Comparison of ENCODE assay signal across 11 cellular contexts in the genomic region with DNA sequence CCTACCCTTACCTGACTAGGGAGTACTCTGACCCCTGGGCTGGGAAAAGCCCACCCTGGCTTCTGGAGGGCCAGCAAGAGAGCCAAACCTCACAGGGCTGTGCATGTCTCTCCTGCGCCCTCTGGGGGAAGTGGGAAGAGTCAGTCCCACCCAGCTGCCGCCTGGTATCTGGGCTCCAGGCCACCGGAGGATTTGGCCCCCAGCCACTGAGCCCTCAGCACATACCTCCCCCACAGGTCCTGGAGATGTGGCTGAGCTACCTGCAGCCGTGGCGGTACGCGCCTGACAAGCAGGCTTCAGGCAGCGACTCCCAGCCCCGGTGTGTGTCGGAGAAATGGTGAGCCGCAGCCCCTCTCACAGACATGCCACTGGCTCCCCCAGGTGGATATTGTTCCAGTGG. TPM values are rescaled to one million over a fixed set of nuclear protein-coding genes. Genes with fewer than 3 reads are reported as not detected.
DNase-seq lines count a peak whose midpoint lies in the region; ATAC-seq and TF ChIP-seq lines count a peak whose summit lies in the region.
"Not testable (repeated sequence)": the region's sequence is repeated elsewhere in the genome, so short reads cannot be mapped to it uniquely, and the experiment has no call there.
"Had no signal": no experiment of that assay in that cellular context is flagged by ENCODE, and none has a peak within 500 bp of the region (broad histone marks: within the 10 kb centered on the region; RNA-seq: fewer than 3 reads in every experiment).

No MANE protein-coding gene starts in this region.

- DNase-seq in EH (ENCODE audit: low read depth): peak; percentile 16
- peak; percentile 36 for DNase-seq in HK-2 (ENCODE audit: unreplicated experiment)
- peak; percentile 12 for DNase-seq in NCI-H2171 treated with DMSO at 0.1 percent for 48 hours (lab: John Stamatoyannopoulos, UW)
- peak; percentile 87 for DNase-seq in endodermal cell
- DNase-seq in right atrium auricular region (ENCODE audit: low spot score); naive B cell: not testable (repeated sequence)

- not testable (repeated sequence) for H3K4me1 ChIP-seq in endodermal cell (ENCODE audit: control insufficient read depth, insufficient read depth, low read length); right atrium auricular region

- H3K27me3 ChIP-seq in endodermal cell (ENCODE audit: control insufficient read depth, insufficient read depth, low read length, poor library complexity, severe bottlenecking); right atrium auricular region: not testable (repeated sequence)

- H3K4me3 Mint-ChIP-seq in endodermal cell, naive B cell: not testable (repeated sequence)

- WGBS in endodermal cell (ENCODE audit: insufficient coverage in 1 of 2, insufficient read length in 1 of 2), 2 experiments: 90% methylated on average over 11 of the region's 11 CpGs; no CpG with 5 or more reads in 1 of the 2 experiments

- not testable (repeated sequence) for H3K4me1 Mint-ChIP-seq in endodermal cell
- peaks cover 5 to 32% (median 25%) of the 10 kb centered on the region in 3 donors for H3K4me1 Mint-ChIP-seq in naive B cell

- not testable (repeated sequence) for H3K9me3 ChIP-seq in endodermal cell (ENCODE audit: control insufficient read depth, low read length); right atrium auricular region

- H3K27ac ChIP-seq in endodermal cell (ENCODE audit: low read depth, low read length); right atrium auricular region: not testable (repeated sequence)

- not testable (repeated sequence) for H3K27me3 Mint-ChIP-seq in endodermal cell (ENCODE audit: insufficient read depth); naive B cell

- H3K36me3 ChIP-seq in endodermal cell (ENCODE audit: control insufficient read depth, insufficient read depth, low read length): not testable (repeated sequence)
- peaks cover 24% of the 10 kb centered on the region for H3K36me3 ChIP-seq in right atrium auricular region

- peak overlapping the region; percentile 48 for H3K27ac Mint-ChIP-seq in endodermal cell
- peak overlapping the region in 4 of 6 donors; percentile 38 to 78 (median 58) for H3K27ac Mint-ChIP-seq in naive B cell

- H3K4me3 ChIP-seq in WI38 (ENCODE audit: low read depth, low read length); endodermal cell (ENCODE audit: low read length); right atrium auricular region: not testable (repeated sequence)

- not testable (repeated sequence) for H3K9me3 Mint-ChIP-seq in endodermal cell, naive B cell

- 0 out of 2 replicates have a peak, but pooled peaks have one; percentile 5 for TF ChIP-seq CTCF in WI38 (IDR thresholded peaks at IDR 0.05; ENCODE audit: low read depth, low read length)
- TF ChIP-seq CTCF in endodermal cell (conservative IDR thresholded peaks at IDR 0.05): peak; percentile 77
- TF ChIP-seq CTCF in right atrium auricular region (IDR thresholded peaks at IDR 0.05): peak; percentile 32 to 52

- H3K9ac ChIP-seq in endodermal cell (ENCODE audit: extremely low read depth, low read length, poor library complexity, severe bottlenecking): not testable (repeated sequence)

- H3K36me3 Mint-ChIP-seq in endodermal cell (ENCODE audit: low read depth): peaks cover 34% of the 10 kb centered on the region
- not testable (repeated sequence) for H3K36me3 Mint-ChIP-seq in naive B cell

- not testable (repeated sequence) for ATAC-seq in naive B cell (ENCODE audit: low read depth in 2 of 2)

RNA-seq across cellular contexts. Expression of gene CCDC74A, which starts 11.1 kb away (rescaled TPM):
- 10 to 100 TPM; 17.3 to 29.9 TPM for total RNA-seq in endodermal cell
- polyA plus RNA-seq in endodermal cell (2013, experiment 1 of 2): 42.5 TPM
- 46.0 TPM for polyA plus RNA-seq in endodermal cell (2013, experiment 2 of 2)
- 1 to 10 TPM; 2.8 to 3.9 TPM for total RNA-seq in right atrium auricular region
- under 1 TPM in 2 of 6 donors, not detected in 4; 0.27 TPM for polyA plus RNA-seq in naive B cell (ENCODE audit: low read depth in 6 of 6)

RNA-seq across cellular contexts. Expression of gene MZT2A, which starts 24.4 kb away (rescaled TPM):
- total RNA-seq in endodermal cell (100 to 1,000 TPM; 133 to 144 TPM), right atrium auricular region (10 to 100 TPM; 74.9 to 84.4 TPM)
- polyA plus RNA-seq in endodermal cell (2013, experiment 1 of 2): 105 TPM
- 98.1 TPM for polyA plus RNA-seq in endodermal cell (2013, experiment 2 of 2)
- 100 to 1,000 TPM in 2 of 6 donors, 10 to 100 TPM in 4; 48.5 to 108 (median 82.3) TPM for polyA plus RNA-seq in naive B cell (ENCODE audit: low read depth in 6 of 6)

RNA-seq across cellular contexts. Expression of gene TUBA3D, which starts 40.7 kb away (rescaled TPM):
- total RNA-seq in endodermal cell (not detected), right atrium auricular region (10 to 100 TPM; 13.0 to 34.2 TPM)
- not detected for polyA plus RNA-seq in endodermal cell (2013, experiment 1 of 2)
- not detected for polyA plus RNA-seq in endodermal cell (2013, experiment 2 of 2)
- not detected for polyA plus RNA-seq in naive B cell (ENCODE audit: low read depth in 6 of 6)
- total RNA-seq: activated T-helper 2 cell treated with anti-CD3 and anti-CD28 coated beads, Interferon-gamma antibody, Interleukin-2, Interleukin-4, amounts not matched to agents 10 μg/mL and 5 μg/mL and 100 μg/mL, durations not matched to agents 14 hours and 24 hours and 36 hours; left lung; SJSA1; smooth muscle cell had no signal

Comparison
In these comparisons a context has a peak if more than half of its experiments do, and no peak if none do; other contexts are left out.
1. CTCF ChIP-seq: peak in every context shown above with its lines; median percentile 77 in endodermal cell; 42 in right atrium auricular region; 5 in WI38.
2. RNA of gene TUBA3D, which starts 40.7 kb away (total RNA-seq): 13.0 to 34.2 TPM in right atrium auricular region; not detected in endodermal cell; every median in the first group is over 10 times any median in the second.